8 cellular contexts compared by ENCODE assay signal in genomic region chr22:37746366-37747089, GRCh38.
DNase-seq lines count a peak whose midpoint lies in the region; ATAC-seq lines count a peak whose summit lies in the region.

No MANE protein-coding gene starts in this region.

- H3K27ac Mint-ChIP-seq in activated naive CD8-positive, alpha-beta T cell, result peak overlapping the region; percentile 66
- peak overlapping the region; percentile 84 for H3K27ac Mint-ChIP-seq in stimulated activated effector memory CD8-positive, alpha-beta T cell treated with anti-CD3 and anti-CD28 coated beads, Interleukin-12 subunit alpha, Interleukin-12 subunit beta, amount 100 ng/mL, for 72 hours

- no peaks in the 10 kb centered on the region for H3K27me3 Mint-ChIP-seq in activated naive CD8-positive, alpha-beta T cell

- no peaks in the 10 kb centered on the region for H3K36me3 ChIP-seq in iPS-18a (ENCODE audit: control insufficient read depth, low read depth, low read length)

- H3K4me3 Mint-ChIP-seq in activated naive CD8-positive, alpha-beta T cell, result peak overlapping the region; percentile 88
- peak overlapping the region; percentile 81 for H3K4me3 Mint-ChIP-seq in stimulated activated effector memory CD8-positive, alpha-beta T cell treated with anti-CD3 and anti-CD28 coated beads, Interleukin-12 subunit alpha, Interleukin-12 subunit beta, amount 100 ng/mL, for 72 hours

- no peaks in the 10 kb centered on the region for H3K9me3 ChIP-seq in iPS-18a (ENCODE audit: control insufficient read depth, low read depth, low read length)

- H3K9ac ChIP-seq in iPS-18a (ENCODE audit: low read length), result peak overlapping the region; percentile 68

- H3K36me3 Mint-ChIP-seq in activated naive CD8-positive, alpha-beta T cell, result no peaks in the 10 kb centered on the region
- H3K36me3 Mint-ChIP-seq in stimulated activated effector memory CD8-positive, alpha-beta T cell treated with anti-CD3 and anti-CD28 coated beads, Interleukin-12 subunit alpha, Interleukin-12 subunit beta, amount 100 ng/mL, for 72 hours, result peaks cover 11% of the 10 kb centered on the region

- peaks cover 39% of the 10 kb centered on the region for H3K27me3 ChIP-seq in iPS-18a (ENCODE audit: control insufficient read depth, insufficient read depth, low read length)

- peak; percentile 5 for DNase-seq in activated gamma-delta T cell treated with anti-CD3 and anti-CD28 coated beads, Interleukin-2, amount 50 U/mL, for 16 hours (ENCODE audit: low read depth)
- DNase-seq in activated gamma-delta T cell treated with Interleukin-2 at 50 U/mL for 16 hours (no peak), HuH-7 (ENCODE audit: low spot score) (peak; percentile 50), HuH-7.5 (ENCODE audit: low spot score) (no peak), NCI-H187 (lab: John Stamatoyannopoulos, UW) (no peak)
- DNase-seq in stimulated activated effector memory CD8-positive, alpha-beta T cell treated with anti-CD3 and anti-CD28 coated beads, Interleukin-12 subunit alpha, Interleukin-12 subunit beta, amount 100 ng/mL, for 72 hours (ENCODE audit: low spot score in 2 of 2), result peak; percentile 28 to 76

- no peaks in the 10 kb centered on the region for H3K9me3 Mint-ChIP-seq in activated naive CD8-positive, alpha-beta T cell (ENCODE audit: low read depth)
- no peaks in the 10 kb centered on the region for H3K9me3 Mint-ChIP-seq in stimulated activated effector memory CD8-positive, alpha-beta T cell treated with anti-CD3 and anti-CD28 coated beads, Interleukin-12 subunit alpha, Interleukin-12 subunit beta, amount 100 ng/mL, for 72 hours

- ATAC-seq in stimulated activated effector memory CD8-positive, alpha-beta T cell treated with anti-CD3 and anti-CD28 coated beads, Interleukin-12 subunit alpha, Interleukin-12 subunit beta, amount 100 ng/mL, for 72 hours, result peak; percentile 57

- peaks cover 9% of the 10 kb centered on the region for H3K4me1 ChIP-seq in iPS-18a (ENCODE audit: control insufficient read depth, low read depth, low read length)

- H3K4me3 ChIP-seq in iPS-18a (ENCODE audit: low read length), result peak overlapping the region; percentile 80

- no peak overlapping the region for H3K27ac ChIP-seq in iPS-18a (ENCODE audit: low read length)

- peaks cover 18% of the 10 kb centered on the region for H3K4me1 Mint-ChIP-seq in activated naive CD8-positive, alpha-beta T cell (ENCODE audit: low read depth)
- peaks cover 41% of the 10 kb centered on the region for H3K4me1 Mint-ChIP-seq in stimulated activated effector memory CD8-positive, alpha-beta T cell treated with anti-CD3 and anti-CD28 coated beads, Interleukin-12 subunit alpha, Interleukin-12 subunit beta, amount 100 ng/mL, for 72 hours

Comparison
In these comparisons a context has a peak if more than half of its experiments do, and no peak if none do; other contexts are left out.
1. DNase-seq: peak in activated gamma-delta T cell treated with anti-CD3 and anti-CD28 coated beads, Interleukin-2, amount 50 U/mL, for 16 hours (single experiment), HuH-7 (single experiment) and stimulated activated effector memory CD8-positive, alpha-beta T cell treated with anti-CD3 and anti-CD28 coated beads, Interleukin-12 subunit alpha, Interleukin-12 subunit beta, amount 100 ng/mL, for 72 hours (2 of 2); none in activated gamma-delta T cell treated with Interleukin-2 at 50 U/mL for 16 hours (single experiment), HuH-7.5 (single experiment) and NCI-H187 (0 of 2).